Comparison of ENCODE assay signal across 9 cellular contexts in the genomic region with DNA sequence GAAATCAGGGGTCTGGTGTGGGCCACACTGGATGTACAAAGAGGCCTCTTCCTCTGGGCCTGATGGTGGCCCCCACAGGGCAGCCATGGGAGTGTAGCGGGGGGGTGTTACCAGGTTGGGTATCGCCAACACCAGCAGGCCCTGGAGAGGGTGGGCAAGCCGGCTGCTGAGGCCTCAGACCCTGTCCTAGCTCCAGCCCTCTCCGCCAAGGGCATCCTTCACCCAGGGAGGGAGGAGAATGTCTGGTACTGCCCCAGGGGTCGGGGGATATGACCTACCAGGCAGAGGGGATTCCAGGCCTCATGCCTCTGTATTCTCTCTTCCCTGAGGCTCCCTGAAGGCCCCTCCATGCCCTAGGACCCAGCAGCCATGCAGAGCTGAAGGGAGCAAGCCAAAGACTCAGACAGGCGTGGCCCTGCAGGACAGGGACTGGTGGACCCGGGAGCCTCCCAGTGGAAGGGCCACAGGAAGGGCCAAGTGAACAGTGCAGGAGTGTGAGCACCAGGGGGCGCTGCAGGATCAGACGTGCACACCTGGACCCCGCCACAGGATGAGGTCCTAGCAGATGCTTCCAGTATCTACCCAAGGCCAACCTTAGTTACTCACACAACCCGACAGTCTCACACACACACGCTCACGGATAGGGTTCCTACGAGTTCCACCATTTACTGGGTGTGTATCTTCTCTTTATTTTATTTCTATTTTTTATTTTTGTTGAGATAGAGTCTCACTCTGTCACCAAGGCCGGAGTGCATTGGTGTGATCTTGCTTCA. TPM values are rescaled to one million over a fixed set of nuclear protein-coding genes. Genes with fewer than 3 reads are reported as not detected.
DNase-seq lines count a peak whose midpoint lies in the region; ATAC-seq, FAIRE-seq and TF ChIP-seq lines count a peak whose summit lies in the region.
"Had no signal": no experiment of that assay in that cellular context is flagged by ENCODE, and none has a peak within 500 bp of the region (broad histone marks: within the 10 kb centered on the region; RNA-seq: fewer than 3 reads in every experiment).

No MANE protein-coding gene starts in this region.

- peaks cover 0 to 5% (median 2%) of the 10 kb centered on the region in 4 donors for H3K36me3 ChIP-seq in liver (ENCODE audit: control insufficient read depth in 4 of 4, insufficient read depth in 3 of 4, low read depth in 1 of 4, low read length in 3 of 4)

- peak; percentile 94 for FAIRE-seq in GM12892 (lab: Jason Lieb, UNC)

- peak; percentile 83 for DNase-seq in GM12892 (ENCODE audit: insufficient read length)
- DNase-seq in NCI-H526 treated with DMSO at 0.1 percent for 48 hours (lab: John Stamatoyannopoulos, UW): peak; percentile 18
- peak; percentile 95 for DNase-seq in activated CD4-positive, alpha-beta T cell treated with anti-CD3 and anti-CD28 coated beads for 48 hours
- peak; percentile 88 for DNase-seq in choroid plexus epithelial cell (ENCODE audit: low read depth)
- DNase-seq in stimulated activated CD4-positive, alpha-beta T cell treated with anti-CD3 and anti-CD28 coated beads, Interleukin-4, amount 100 ng/mL, for 48 hours (ENCODE audit: low read depth in 2 of 2): peak; percentile 87 to 94

- H3K27me3 ChIP-seq in liver (ENCODE audit: control insufficient read depth in 4 of 4, insufficient read depth in 4 of 4, low read length in 3 of 4): no peaks in the 10 kb centered on the region

- H3K4me1 ChIP-seq in liver (ENCODE audit: control insufficient read depth in 4 of 4, insufficient read depth in 4 of 4, low read length in 3 of 4): peaks cover 0 to 15% (median 7%) of the 10 kb centered on the region in 4 donors

- ATAC-seq in HG03175 (IDR thresholded peaks at IDR 0.05; ENCODE audit: unreplicated experiment): peak; percentile 76
- ATAC-seq in GM18858 (IDR thresholded peaks at IDR 0.05; ENCODE audit: unreplicated experiment): no peak

- peak; percentile 99 for TF ChIP-seq RAD21 in liver (IDR thresholded peaks at IDR 0.05)

- H3K9me3 ChIP-seq in liver (ENCODE audit: control insufficient read depth in 4 of 4, low read length in 3 of 4): no peaks in the 10 kb centered on the region

- no peak for TF ChIP-seq POLR2A in GM12892 (IDR thresholded peaks at IDR 0.05; ENCODE audit: low read depth, low read length)

- peak; percentile 93 for TF ChIP-seq CTCF in choroid plexus epithelial cell (conservative IDR thresholded peaks at IDR 0.05; ENCODE audit: low read depth, low read length)
- TF ChIP-seq CTCF in liver (IDR thresholded peaks at IDR 0.05; ENCODE audit: low read depth, low read length, missing input control): peak; percentile 97

- no peak overlapping the region for H3K4me3 ChIP-seq in choroid plexus epithelial cell (ENCODE audit: low read depth, low read length)
- H3K4me3 ChIP-seq in liver (ENCODE audit: low read depth in 1 of 3, low read length in 3 of 3): no peak overlapping the region
- H3K4me3 ChIP-seq: skin epidermis had no signal

- no peak overlapping the region for H3K9ac ChIP-seq in liver (ENCODE audit: low read depth in 1 of 2, low read length in 2 of 2)

- no peak overlapping the region for H3K27ac ChIP-seq in liver (ENCODE audit: low read depth in 1 of 2, low read length in 2 of 2)

- WGBS in liver: 29% methylated on average over 15 of the region's 15 CpGs

TF ChIP-seq in liver, 16 proteins besides CTCF, POLR2A, EP300 and RAD21:
- no peak for TF ChIP-seq HNF4G (IDR thresholded peaks at IDR 0.05)
- TF ChIP-seq RXRA (IDR thresholded peaks at IDR 0.05): peak; percentile 13 to 50
- TF ChIP-seq HNF4A (conservative IDR thresholded peaks at IDR 0.05): peak; percentile 25 to 50

RNA-seq across cellular contexts. Expression of a gene that starts 10.9 kb away (rescaled TPM):
- 2.4 TPM for polyA plus RNA-seq in GM12892 (2012; ENCODE audit: missing spikeins)
- total RNA-seq in liver: 10 to 100 TPM in 1 of 2 donors, 1 to 10 TPM in 1; 1.6 to 20.5 TPM
- 10 to 100 TPM in 1 of 2 donors, 1 to 10 TPM in 1; 5.4 to 17.1 TPM for polyA plus RNA-seq in liver

RNA-seq across cellular contexts. Expression of a gene that starts 16.5 kb away (rescaled TPM):
- polyA plus RNA-seq in GM12892 (2012; ENCODE audit: missing spikeins): 0.87 TPM
- 10 to 100 TPM in 1 of 2 donors, under 1 TPM in 1; 0.19 to 28.3 TPM for total RNA-seq in liver
- polyA plus RNA-seq in liver: 10 to 100 TPM; 12.3 to 12.7 TPM

RNA-seq across cellular contexts. Expression of a gene that starts 42.2 kb away (rescaled TPM):
- 8.7 TPM for polyA plus RNA-seq in GM12892 (2012; ENCODE audit: missing spikeins)
- 100 to 1,000 TPM in 1 of 2 donors, 10 to 100 TPM in 1; 21.2 to 200 TPM for total RNA-seq in liver
- polyA plus RNA-seq in liver: 100 to 1,000 TPM; 173 to 190 TPM

RNA-seq across cellular contexts. Expression of a gene that starts 43.3 kb away (rescaled TPM):
- polyA plus RNA-seq in GM12892 (2012; ENCODE audit: missing spikeins): 116 TPM
- total RNA-seq in liver: 10 to 100 TPM; 51.1 to 52.5 TPM
- 100 to 1,000 TPM; 120 TPM for polyA plus RNA-seq in liver

RNA-seq across cellular contexts. Expression of a gene that starts 51.4 kb away (rescaled TPM):
- 41.0 TPM for polyA plus RNA-seq in GM12892 (2012; ENCODE audit: missing spikeins)
- 10 to 100 TPM; 14.4 to 19.3 TPM for total RNA-seq in liver
- 1 to 10 TPM; 6.8 to 8.0 TPM for polyA plus RNA-seq in liver

Comparison
In these comparisons a context has a peak if more than half of its experiments do, and no peak if none do; other contexts are left out.
1. DNase-seq: peak in every context shown above with its lines; median percentile 95 in activated CD4-positive, alpha-beta T cell treated with anti-CD3 and anti-CD28 coated beads for 48 hours; 90 in stimulated activated CD4-positive, alpha-beta T cell treated with anti-CD3 and anti-CD28 coated beads, Interleukin-4, amount 100 ng/mL, for 48 hours; 88 in choroid plexus epithelial cell; 83 in GM12892; 18 in NCI-H526 treated with DMSO at 0.1 percent for 48 hours.